ENCODE assay signal across 1 cellular context in the genomic region with DNA sequence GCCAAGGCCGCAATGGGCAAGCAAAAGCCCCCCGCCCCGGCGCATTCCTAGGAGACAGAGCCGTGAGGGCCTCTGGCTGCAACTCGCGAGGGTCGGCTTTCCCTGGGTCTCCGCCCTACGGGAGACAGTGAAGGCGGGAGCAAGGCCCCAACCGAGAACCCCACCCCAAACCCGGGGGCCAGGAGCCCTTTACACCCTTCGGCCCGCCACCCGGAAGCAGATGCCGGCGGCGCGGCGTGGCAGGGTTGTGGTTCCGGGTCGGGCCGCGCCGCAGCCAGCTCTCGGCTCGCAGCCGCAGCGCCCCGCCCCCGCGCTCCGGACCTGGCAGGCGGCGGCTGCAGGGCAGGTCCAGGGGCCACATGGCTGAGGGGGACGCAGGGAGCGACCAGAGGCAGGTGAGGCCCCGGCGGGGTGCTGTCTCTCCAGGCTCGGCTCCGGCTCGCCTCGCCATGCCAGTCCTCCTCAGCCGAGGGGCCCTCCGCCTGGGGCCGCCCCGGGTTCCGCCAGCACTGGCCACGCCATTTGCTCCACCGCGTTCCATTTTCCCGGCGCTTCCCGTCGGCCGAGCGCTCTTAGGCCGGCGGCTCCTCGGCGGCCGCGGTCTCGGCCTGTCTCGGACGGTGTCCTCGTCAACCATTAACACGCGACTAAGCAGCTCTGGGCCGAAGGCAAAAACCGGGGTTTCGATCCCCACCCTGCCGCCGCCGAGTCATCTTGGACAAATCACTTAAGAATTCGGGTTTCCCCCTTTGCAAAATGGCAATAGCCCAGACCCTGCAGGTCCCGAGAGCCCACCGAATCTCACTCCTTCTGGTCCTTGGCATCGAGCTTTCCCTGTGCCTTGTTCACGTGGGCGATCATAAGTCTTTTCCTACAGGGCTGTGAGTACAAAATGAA.
A peak's percentile ranks its signal among the peaks of the same experiment; 100 is the strongest.
TF ChIP-seq lines count a peak whose summit lies in the region.

Gene IMPACT, plus strand, starts transcription at position 273 of the 897 bp plus-strand sequence. Its CDS starts 87 bp downstream, at position 360.

TF ChIP-seq in HEK293, 187 proteins besides CTCF, POLR2A, EP300 and RAD21 (continued from another document and continues in another):
- TF ChIP-seq ZNF501 (tag by site-specific recombination; IDR thresholded peaks at IDR 0.05): peak; percentile 63; the same call in 1 of the 2 replicates
- no peak; the same call in 1 of the 2 replicates for TF ChIP-seq ZNF549 (tag by site-specific recombination; IDR thresholded peaks at IDR 0.05)
- TF ChIP-seq ZBTB8A (tag by site-specific recombination; IDR thresholded peaks at IDR 0.05): peak; percentile 94
- TF ChIP-seq ZNF155 (tag by site-specific recombination; IDR thresholded peaks at IDR 0.05): no peak
- peak; percentile 27; the same call in 1 of the 2 replicates for TF ChIP-seq GLIS1 (tag by site-specific recombination; IDR thresholded peaks at IDR 0.05)
- peak; percentile 50; the same call in 1 of the 2 replicates for TF ChIP-seq TRIM28 (IDR thresholded peaks at IDR 0.05; ENCODE audit: borderline replicate concordance, low read length)
- TF ChIP-seq ZNF398 (tag by site-specific recombination; IDR thresholded peaks at IDR 0.05): peak; percentile 74
- TF ChIP-seq ZFP37 (tag by site-specific recombination; IDR thresholded peaks at IDR 0.05): peak; percentile 62
- no peak for TF ChIP-seq ZNF280D (tag by site-specific recombination; IDR thresholded peaks at IDR 0.05)
- TF ChIP-seq ZNF600 (tag by site-specific recombination; IDR thresholded peaks at IDR 0.05): peak; percentile 78; the same call in 1 of the 2 replicates
- peak; percentile 62 for TF ChIP-seq SETDB1 (IDR thresholded peaks at IDR 0.05; ENCODE audit: insufficient read length, low read length)
- no peak for TF ChIP-seq SALL2 (tag by site-specific recombination; IDR thresholded peaks at IDR 0.05; ENCODE audit: borderline replicate concordance)
- TF ChIP-seq ZNF362 (tag by site-specific recombination; IDR thresholded peaks at IDR 0.05): no peak
- TF ChIP-seq ZNF350 (tag by site-specific recombination; IDR thresholded peaks at IDR 0.05): peak; percentile 58; the same call in 1 of the 2 replicates
- TF ChIP-seq KLF1 (tag by site-specific recombination; IDR thresholded peaks at IDR 0.05): no peak; the same call in 1 of the 2 replicates
- no peak for TF ChIP-seq ZNF16 (tag by site-specific recombination; IDR thresholded peaks at IDR 0.05; ENCODE audit: low read depth)
- no peak for TF ChIP-seq ZNF560 (tag by site-specific recombination; IDR thresholded peaks at IDR 0.05; ENCODE audit: borderline replicate concordance)
- peak; percentile 76 for TF ChIP-seq ZNF692 (tag by site-specific recombination; IDR thresholded peaks at IDR 0.05)
- TF ChIP-seq, protein P1, sequence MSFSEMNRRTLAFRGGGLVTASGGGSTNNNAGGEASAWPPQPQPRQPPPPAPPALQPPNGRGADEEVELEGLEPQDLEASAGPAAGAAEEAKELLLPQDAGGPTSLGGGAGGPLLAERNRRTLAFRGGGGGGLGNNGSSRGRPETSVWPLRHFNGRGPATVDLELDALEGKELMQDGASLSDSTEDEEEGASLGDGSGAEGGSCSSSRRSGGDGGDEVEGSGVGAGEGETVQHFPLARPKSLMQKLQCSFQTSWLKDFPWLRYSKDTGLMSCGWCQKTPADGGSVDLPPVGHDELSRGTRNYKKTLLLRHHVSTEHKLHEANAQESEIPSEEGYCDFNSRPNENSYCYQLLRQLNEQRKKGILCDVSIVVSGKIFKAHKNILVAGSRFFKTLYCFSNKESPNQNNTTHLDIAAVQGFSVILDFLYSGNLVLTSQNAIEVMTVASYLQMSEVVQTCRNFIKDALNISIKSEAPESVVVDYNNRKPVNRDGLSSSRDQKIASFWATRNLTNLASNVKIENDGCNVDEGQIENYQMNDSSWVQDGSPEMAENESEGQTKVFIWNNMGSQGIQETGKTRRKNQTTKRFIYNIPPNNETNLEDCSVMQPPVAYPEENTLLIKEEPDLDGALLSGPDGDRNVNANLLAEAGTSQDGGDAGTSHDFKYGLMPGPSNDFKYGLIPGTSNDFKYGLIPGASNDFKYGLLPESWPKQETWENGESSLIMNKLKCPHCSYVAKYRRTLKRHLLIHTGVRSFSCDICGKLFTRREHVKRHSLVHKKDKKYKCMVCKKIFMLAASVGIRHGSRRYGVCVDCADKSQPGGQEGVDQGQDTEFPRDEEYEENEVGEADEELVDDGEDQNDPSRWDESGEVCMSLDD (tag by site-specific recombination; IDR thresholded peaks at IDR 0.05): peak; percentile 91
- peak; percentile 10; the same call in 1 of the 2 replicates for TF ChIP-seq ZNF394 (tag by site-specific recombination; IDR thresholded peaks at IDR 0.05; ENCODE audit: borderline replicate concordance)
- TF ChIP-seq ZNF148 (tag by site-specific recombination; IDR thresholded peaks at IDR 0.05; ENCODE audit: borderline replicate concordance): no peak
- TF ChIP-seq RBAK (tag by site-specific recombination; IDR thresholded peaks at IDR 0.05): no peak
- TF ChIP-seq, protein P2, sequence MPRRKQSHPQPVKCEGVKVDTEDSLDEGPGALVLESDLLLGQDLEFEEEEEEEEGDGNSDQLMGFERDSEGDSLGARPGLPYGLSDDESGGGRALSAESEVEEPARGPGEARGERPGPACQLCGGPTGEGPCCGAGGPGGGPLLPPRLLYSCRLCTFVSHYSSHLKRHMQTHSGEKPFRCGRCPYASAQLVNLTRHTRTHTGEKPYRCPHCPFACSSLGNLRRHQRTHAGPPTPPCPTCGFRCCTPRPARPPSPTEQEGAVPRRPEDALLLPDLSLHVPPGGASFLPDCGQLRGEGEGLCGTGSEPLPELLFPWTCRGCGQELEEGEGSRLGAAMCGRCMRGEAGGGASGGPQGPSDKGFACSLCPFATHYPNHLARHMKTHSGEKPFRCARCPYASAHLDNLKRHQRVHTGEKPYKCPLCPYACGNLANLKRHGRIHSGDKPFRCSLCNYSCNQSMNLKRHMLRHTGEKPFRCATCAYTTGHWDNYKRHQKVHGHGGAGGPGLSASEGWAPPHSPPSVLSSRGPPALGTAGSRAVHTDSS (tag by site-specific recombination; IDR thresholded peaks at IDR 0.05): no peak; the same call in 1 of the 2 replicates
- TF ChIP-seq, protein P3, sequence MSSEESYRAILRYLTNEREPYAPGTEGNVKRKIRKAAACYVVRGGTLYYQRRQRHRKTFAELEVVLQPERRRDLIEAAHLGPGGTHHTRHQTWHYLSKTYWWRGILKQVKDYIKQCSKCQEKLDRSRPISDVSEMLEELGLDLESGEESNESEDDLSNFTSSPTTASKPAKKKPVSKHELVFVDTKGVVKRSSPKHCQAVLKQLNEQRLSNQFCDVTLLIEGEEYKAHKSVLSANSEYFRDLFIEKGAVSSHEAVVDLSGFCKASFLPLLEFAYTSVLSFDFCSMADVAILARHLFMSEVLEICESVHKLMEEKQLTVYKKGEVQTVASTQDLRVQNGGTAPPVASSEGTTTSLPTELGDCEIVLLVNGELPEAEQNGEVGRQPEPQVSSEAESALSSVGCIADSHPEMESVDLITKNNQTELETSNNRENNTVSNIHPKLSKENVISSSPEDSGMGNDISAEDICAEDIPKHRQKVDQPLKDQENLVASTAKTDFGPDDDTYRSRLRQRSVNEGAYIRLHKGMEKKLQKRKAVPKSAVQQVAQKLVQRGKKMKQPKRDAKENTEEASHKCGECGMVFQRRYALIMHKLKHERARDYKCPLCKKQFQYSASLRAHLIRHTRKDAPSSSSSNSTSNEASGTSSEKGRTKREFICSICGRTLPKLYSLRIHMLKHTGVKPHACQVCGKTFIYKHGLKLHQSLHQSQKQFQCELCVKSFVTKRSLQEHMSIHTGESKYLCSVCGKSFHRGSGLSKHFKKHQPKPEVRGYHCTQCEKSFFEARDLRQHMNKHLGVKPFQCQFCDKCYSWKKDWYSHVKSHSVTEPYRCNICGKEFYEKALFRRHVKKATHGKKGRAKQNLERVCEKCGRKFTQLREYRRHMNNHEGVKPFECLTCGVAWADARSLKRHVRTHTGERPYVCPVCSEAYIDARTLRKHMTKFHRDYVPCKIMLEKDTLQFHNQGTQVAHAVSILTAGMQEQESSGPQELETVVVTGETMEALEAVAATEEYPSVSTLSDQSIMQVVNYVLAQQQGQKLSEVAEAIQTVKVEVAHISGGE (tag by site-specific recombination; conservative IDR thresholded peaks at IDR 0.05; ENCODE audit: low read depth): peak; percentile 95
- no peak for TF ChIP-seq ZNF239 (tag by site-specific recombination; IDR thresholded peaks at IDR 0.05)
- no peak for TF ChIP-seq ZNF433 (tag by site-specific recombination; IDR thresholded peaks at IDR 0.05; ENCODE audit: low read depth)
- peak; percentile 71 for TF ChIP-seq ZBTB26 (tag by site-specific recombination; optimal IDR thresholded peaks at IDR 0.05)
- no peak for TF ChIP-seq ZNF174 (tag by site-specific recombination; IDR thresholded peaks at IDR 0.05)
- TF ChIP-seq, protein P4, sequence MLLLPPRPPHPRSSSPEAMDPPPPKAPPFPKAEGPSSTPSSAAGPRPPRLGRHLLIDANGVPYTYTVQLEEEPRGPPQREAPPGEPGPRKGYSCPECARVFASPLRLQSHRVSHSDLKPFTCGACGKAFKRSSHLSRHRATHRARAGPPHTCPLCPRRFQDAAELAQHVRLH (tag by site-specific recombination; IDR thresholded peaks at IDR 0.05): peak; percentile 100
- TF ChIP-seq ZFHX2 (tag by site-specific recombination; conservative IDR thresholded peaks at IDR 0.05): no peak; the same call in 1 of the 2 replicates
